In the genomic region with DNA sequence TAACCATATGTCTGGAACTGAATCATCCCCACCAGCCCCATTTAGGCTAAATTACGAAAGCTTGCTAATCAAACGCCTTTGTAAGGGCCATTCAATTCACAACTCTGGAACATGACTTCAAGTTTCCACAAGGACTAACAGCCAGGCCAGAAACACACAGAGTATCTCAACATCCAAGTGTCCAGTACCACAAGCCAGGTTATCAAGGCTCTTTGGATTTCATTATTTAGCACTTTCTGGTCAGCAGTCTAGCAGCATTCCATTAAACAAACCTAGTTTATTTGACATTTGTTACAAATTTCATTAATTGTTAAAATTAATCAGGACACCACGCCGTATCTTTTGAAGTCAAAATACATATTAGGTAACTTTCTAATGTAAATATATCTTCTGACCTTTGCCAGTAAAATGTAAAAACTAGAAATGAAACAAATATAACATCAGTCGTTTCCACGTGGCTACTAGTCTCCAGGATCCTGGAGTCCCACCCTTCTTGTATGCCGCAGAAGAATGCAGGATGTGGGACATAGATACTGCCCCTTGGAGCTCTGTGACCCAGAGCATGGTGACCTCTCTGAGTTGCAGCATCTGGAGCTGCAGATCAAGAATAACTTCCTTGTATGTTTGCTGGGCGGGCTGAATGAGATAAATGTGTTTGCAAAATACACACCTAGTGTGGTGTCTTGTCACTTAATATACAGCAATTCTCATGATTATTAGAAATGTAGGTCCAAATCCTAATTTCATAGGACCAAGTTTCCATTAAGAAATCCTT, we compare ENCODE assay signal across 16 cellular contexts.
"Had no signal": no experiment of that assay in that cellular context is flagged by ENCODE, and none has a peak within 500 bp of the region (broad histone marks: within the 10 kb centered on the region; RNA-seq: fewer than 3 reads in every experiment).

No MANE protein-coding gene starts in this region.

- H3K36me3 ChIP-seq: esophagus squamous epithelium, gastroesophageal sphincter, tibial artery, upper lobe of right lung had no signal

- H3K4me3 ChIP-seq: esophagus squamous epithelium, gastroesophageal sphincter, lung, tibial artery, upper lobe of right lung had no signal

- H3K9me3 ChIP-seq: esophagus squamous epithelium, gastroesophageal sphincter, tibial artery, upper lobe of right lung had no signal

- DNase-seq: central memory CD4-positive, alpha-beta T cell; effector memory CD4-positive, alpha-beta T cell; esophagus squamous epithelium; foreskin fibroblast; glutamatergic neuron; islet precursor cell; left ventricle myocardium superior; mesenchymal stem cell; naive thymus-derived CD8-positive, alpha-beta T cell; right cardiac atrium; stimulated activated CD4-positive, alpha-beta T cell treated with anti-CD3 and anti-CD28 coated beads, Interleukin-4, amount 100 ng/mL, for 24 hours; tibial artery; upper lobe of right lung had no signal

- H3K27ac ChIP-seq: esophagus squamous epithelium, gastroesophageal sphincter, tibial artery, upper lobe of right lung had no signal

- ATAC-seq: gastroesophageal sphincter; left ventricle myocardium superior; naive thymus-derived CD8-positive, alpha-beta T cell; right cardiac atrium; stimulated activated memory B cell treated with anti-CD40 and anti-IgM and Interleukin-4, amounts not matched to agents 10 μg/mL and 1 μg/mL and 100 μg/mL, for 72 hours; upper lobe of right lung had no signal

- H3K27me3 ChIP-seq: esophagus squamous epithelium, gastroesophageal sphincter, tibial artery, upper lobe of right lung had no signal

- H3K4me1 ChIP-seq: esophagus squamous epithelium, gastroesophageal sphincter, tibial artery, upper lobe of right lung had no signal
